ENCODE assay signal across 19 cellular contexts in the genomic region with DNA sequence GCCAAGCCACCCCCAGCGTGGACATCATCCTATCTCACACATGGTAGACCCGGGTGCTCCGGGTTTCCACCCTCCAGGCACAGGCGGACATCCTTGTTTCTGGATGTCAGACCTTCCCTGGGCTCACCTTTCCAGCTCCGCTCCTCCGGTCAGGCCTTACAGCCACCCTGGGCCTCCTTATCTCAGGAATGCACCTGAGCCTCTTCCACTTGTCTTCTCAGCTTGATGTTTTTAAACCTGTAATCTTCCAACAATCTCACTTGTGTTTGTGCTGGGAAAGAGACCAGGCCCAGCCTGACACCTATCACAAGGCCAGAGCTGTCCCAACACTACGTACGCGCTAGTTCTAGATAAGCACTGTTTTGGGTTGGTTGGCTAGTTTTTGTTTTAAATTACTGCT. TPM values are rescaled to one million over a fixed set of nuclear protein-coding genes. Genes with fewer than 3 reads are reported as not detected.
DNase-seq lines count a peak whose midpoint lies in the region; ATAC-seq and TF ChIP-seq lines count a peak whose summit lies in the region.
"Had no signal": no experiment of that assay in that cellular context is flagged by ENCODE, and none has a peak within 500 bp of the region (broad histone marks: within the 10 kb centered on the region; RNA-seq: fewer than 3 reads in every experiment).

No MANE protein-coding gene starts in this region.

- no peak overlapping the region for H3K14ac ChIP-seq in IMR-90 (replicated peaks; ENCODE audit: low read depth, low read length)

- H3K18ac ChIP-seq in IMR-90 (ENCODE audit: low read depth, low read length) = no peak overlapping the region

- no peak overlapping the region for H3K9ac ChIP-seq in IMR-90 (ENCODE audit: low read depth, low read length)
- H3K9ac ChIP-seq: GM23248, SK-N-SH had no signal

- H4K20me1 ChIP-seq in IMR-90 (ENCODE audit: insufficient read depth, low read length) = peaks cover 13% of the 10 kb centered on the region

- H3K4ac ChIP-seq in IMR-90 (ENCODE audit: low read depth, low read length) = no peak overlapping the region

- ATAC-seq in IMR-90 (ENCODE audit: low read depth) = no peak
- ATAC-seq in upper lobe of right lung = peak; percentile 37

- H2BK15ac ChIP-seq in IMR-90 (ENCODE audit: low read depth, low read length) = no peak overlapping the region

- H3K36me3 Mint-ChIP-seq in chondrocyte (ENCODE audit: low read depth) (peaks cover 11% of the 10 kb centered on the region), nephron progenitor cell (ENCODE audit: low read depth) (peaks cover 53% of the 10 kb centered on the region), MCF 10A (ENCODE audit: insufficient read depth, unreplicated experiment) (peaks cover 82% of the 10 kb centered on the region)

- no peak overlapping the region for H4K8ac ChIP-seq in IMR-90 (ENCODE audit: low read depth in 2 of 2, low read length in 2 of 2)

- H2BK20ac ChIP-seq in IMR-90 (ENCODE audit: low read depth, low read length) = no peak overlapping the region

- POLR2A ChIA-PET in IMR-90 (lab: Charles Lee; ENCODE audit: unreplicated experiment) (no interaction called here), MCF 10A (lab: Yijun Ruan, JAX) (interaction anchor here (0.5 kb wide), 1 partner anchor 514 kb away, joined by 3 read pairs; no protein-coding TSS in a partner anchor)

- H3K27ac ChIP-seq in IMR-90 (ENCODE audit: insufficient read depth, low read length) (no peak overlapping the region), upper lobe of right lung (no peak overlapping the region), WERI-Rb-1 (no peak overlapping the region)
- H3K27ac ChIP-seq: C4-2B, GM23248 had no signal

- peaks cover 35% of the 10 kb centered on the region for H3K36me3 ChIP-seq in IMR-90 (ENCODE audit: control insufficient read depth, insufficient read depth, low read length)
- H3K36me3 ChIP-seq in upper lobe of right lung = peaks cover 62% of the 10 kb centered on the region
- no peaks in the 10 kb centered on the region for H3K36me3 ChIP-seq in WERI-Rb-1

- TF ChIP-seq CTCF in IMR-90 (conservative IDR thresholded peaks at IDR 0.05; ENCODE audit: low read depth, low read length) (no peak), chondrocyte (IDR thresholded peaks at IDR 0.05) (no peak), nephron progenitor cell (IDR thresholded peaks at IDR 0.05) (no peak), upper lobe of right lung (IDR thresholded peaks at IDR 0.05) (no peak), MCF 10A (IDR thresholded peaks at IDR 0.05; ENCODE audit: unreplicated experiment) (no peak), WERI-Rb-1 (IDR thresholded peaks at IDR 0.05; ENCODE audit: low read depth, low read length) (no peak)

- TF ChIP-seq RAD21 in IMR-90 (IDR thresholded peaks at IDR 0.05; ENCODE audit: low read length) = no peak

- H3K4me1 Mint-ChIP-seq in chondrocyte (ENCODE audit: low read depth) (peaks cover 17% of the 10 kb centered on the region), nephron progenitor cell (no peaks in the 10 kb centered on the region), MCF 10A (ENCODE audit: insufficient read depth, unreplicated experiment) (peaks cover 25% of the 10 kb centered on the region)

- H3K4me2 ChIP-seq in IMR-90 (ENCODE audit: low read depth, low read length) = no peak overlapping the region
- H3K4me2 ChIP-seq: SK-N-SH had no signal

- H2AK9ac ChIP-seq in IMR-90 (replicated peaks; ENCODE audit: low read depth, low read length, poor library complexity) = no peak overlapping the region

- H3K79me1 ChIP-seq in IMR-90 (ENCODE audit: low read depth in 1 of 2, low read length in 2 of 2) = peaks cover 9 to 18% of the 10 kb centered on the region in 2 experiments; a peak in 3 of 4 replicates

- no peak overlapping the region for H2BK120ac ChIP-seq in IMR-90 (ENCODE audit: low read depth, low read length)

- H4K91ac ChIP-seq in IMR-90 (ENCODE audit: insufficient read depth, low read depth, low read length) = no peak overlapping the region

- no peak overlapping the region for H3K23ac ChIP-seq in IMR-90 (ENCODE audit: low read depth, low read length)

- H3K27me3 ChIP-seq in IMR-90 (ENCODE audit: control insufficient read depth, insufficient read depth, low read length) (no peaks in the 10 kb centered on the region), upper lobe of right lung (no peaks in the 10 kb centered on the region), WERI-Rb-1 (ENCODE audit: insufficient read depth, low read depth, severe bottlenecking) (no peaks in the 10 kb centered on the region)

- peak overlapping the region; percentile 47 for H3K27ac Mint-ChIP-seq in chondrocyte (ENCODE audit: unreplicated experiment)
- H3K27ac Mint-ChIP-seq in nephron progenitor cell = peak overlapping the region; percentile 36
- no peak overlapping the region for H3K27ac Mint-ChIP-seq in MCF 10A (ENCODE audit: low read depth, unreplicated experiment)

- no peak overlapping the region for H2BK5ac ChIP-seq in IMR-90 (ENCODE audit: low read depth, low read length, poor library complexity, severe bottlenecking)

- H3K4me3 ChIP-seq in IMR-90 (ENCODE audit: insufficient read depth, low read depth, low read length) (no peak overlapping the region), upper lobe of right lung (no peak overlapping the region), WERI-Rb-1 (ENCODE audit: low read depth, low read length) (no peak overlapping the region)
- H3K4me3 ChIP-seq: GM23248 had no signal

- no TSS peak for BruUV-seq in IMR-90 (replicated peaks; lab: Mats Ljungman, UMichigan)
- no TSS peak for BruUV-seq in MCF 10A (replicated peaks; lab: Mats Ljungman, UMichigan)

- no peak for DNase-seq in IMR-90
- DNase-seq in chondrocyte (ENCODE audit: low spot score) = peak; percentile 60
- no peak for DNase-seq in nephron progenitor cell
- DNase-seq in upper lobe of right lung = no peak
- DNase-seq in stimulated activated CD4-positive, alpha-beta T cell treated with anti-CD3 and anti-CD28 coated beads, Interleukin-4, amount 100 ng/mL, for 1 hour = no peak
- no peak for DNase-seq in MCF 10A (ENCODE audit: unreplicated experiment)
- no peak for DNase-seq in WERI-Rb-1
- DNase-seq: AML-193, DMS79 treated with DMSO at 0.1 percent for 48 hours, GM23248, KBM-7, MV-4-11, NCI-H1694 treated with DMSO at 0.1 percent for 48 hours, NCI-H2107, NCI-H510A, NCI-H748 treated with DMSO at 0.1 percent for 48 hours, SHP77, SK-N-SH had no signal

- intact Hi-C loops in IMR-90 (cut with micrococcal nuclease) (no loop called here), upper lobe of right lung (cut with DNase I) (no loop called here), MCF 10A (cut with micrococcal nuclease) (no loop called here)

- H3K4me3 Mint-ChIP-seq in chondrocyte (ENCODE audit: unreplicated experiment) (no peak overlapping the region), nephron progenitor cell (no peak overlapping the region), MCF 10A (ENCODE audit: unreplicated experiment) (no peak overlapping the region)

- no peak overlapping the region for H3K56ac ChIP-seq in IMR-90 (ENCODE audit: extremely low read depth, insufficient read depth, low read length)

- H3K9me1 ChIP-seq in IMR-90 (ENCODE audit: insufficient read depth, low read length) = peaks cover 11% of the 10 kb centered on the region

- H3K4me1 ChIP-seq in IMR-90 (ENCODE audit: control insufficient read depth, insufficient read depth, low read length) (peaks cover 5% of the 10 kb centered on the region), upper lobe of right lung (no peaks in the 10 kb centered on the region)

- H3K27me3 Mint-ChIP-seq in chondrocyte (ENCODE audit: low read depth) (no peaks in the 10 kb centered on the region), nephron progenitor cell (ENCODE audit: low read depth, poor library complexity) (no peaks in the 10 kb centered on the region), MCF 10A (ENCODE audit: insufficient read depth, unreplicated experiment) (no peaks in the 10 kb centered on the region)

- H2AFZ ChIP-seq in IMR-90 (replicated peaks; ENCODE audit: low read length, poor library complexity) = peak overlapping the region; percentile 67
- H2AFZ ChIP-seq: GM23248 had no signal

- TF ChIP-seq POLR2A in IMR-90 (IDR thresholded peaks at IDR 0.05; ENCODE audit: low read depth, low read length) = no peak

- dilution Hi-C loops in IMR-90 (cut with HindIII; ENCODE audit: low sequenced_read_pairs, unreplicated experiment) = no loop called here

- H3K9me3 ChIP-seq in IMR-90 (ENCODE audit: control insufficient read depth, insufficient read depth, low read length) (no peaks in the 10 kb centered on the region), upper lobe of right lung (no peaks in the 10 kb centered on the region), WERI-Rb-1 (ENCODE audit: severe bottlenecking) (no peaks in the 10 kb centered on the region)
- H3K9me3 ChIP-seq: SK-N-SH had no signal

- 89% methylated on average over 5 of the region's 9 CpGs; no CpG with 5 or more reads in 1 of the 2 experiments for WGBS in IMR-90 (ENCODE audit: extremely low coverage in 2 of 2, insufficient read length in 1 of 2), 2 experiments

- H4K5ac ChIP-seq in IMR-90 (ENCODE audit: low read depth, low read length) = no peak overlapping the region

- in situ Hi-C loops in IMR-90 (cut with MboI; ENCODE audit: low sequenced_read_pairs) = no loop called here

- CTCF ChIA-PET in IMR-90 (lab: Yijun Ruan, JAX) = no interaction called here
- CTCF ChIA-PET in MCF 10A (lab: Yijun Ruan, JAX) = interaction anchor here (0.7 to 1.0 kb wide), 2 partner anchors 25 to 183 kb away, joined by 3 to 4 read pairs; no protein-coding TSS in a partner anchor

- H3K9me3 Mint-ChIP-seq in chondrocyte (ENCODE audit: low read depth) (no peaks in the 10 kb centered on the region), nephron progenitor cell (no peaks in the 10 kb centered on the region), MCF 10A (ENCODE audit: unreplicated experiment) (no peaks in the 10 kb centered on the region)

- no peak overlapping the region for H2AK5ac ChIP-seq in IMR-90 (ENCODE audit: low read depth, low read length)

TF ChIP-seq in IMR-90, 13 proteins besides CTCF, POLR2A, EP300 and RAD21:
- TF ChIP-seq FOS (IDR thresholded peaks at IDR 0.05; ENCODE audit: low read depth, low read length) = no peak
- no peak for TF ChIP-seq CHD1 (IDR thresholded peaks at IDR 0.05; ENCODE audit: low read depth, low read length)
- TF ChIP-seq NFE2L2 (IDR thresholded peaks at IDR 0.05; ENCODE audit: low read depth, low read length) = no peak

RNA-seq across cellular contexts. Expression of a gene that starts 53.9 kb away (rescaled TPM):
- total RNA-seq in IMR-90 (2012; rRNA removed) (38.0 and 78.6 TPM in 2 replicates), chondrocyte (59.3 to 60.9 TPM (median 60.4 TPM) in 3 replicates), upper lobe of right lung (46.2 TPM), MCF 10A (2022) (50.4 and 51.9 TPM in 2 replicates)
- polyA plus RNA-seq in IMR-90 (2012; rRNA removed) = 25.6 and 33.0 TPM in 2 replicates
- polyA plus RNA-seq in IMR-90 (2012; cell fraction: cytosol; rRNA removed) = 18.0 and 19.5 TPM in 2 replicates
- 8.5 and 13.9 TPM in 2 replicates for polyA plus RNA-seq in IMR-90 (2012; cell fraction: nucleus; rRNA removed; ENCODE audit: low replicate concordance)
